17 cellular contexts compared by ENCODE assay signal in genomic region chr14:100011568-100012325, GRCh38. TPM values are rescaled to one million over a fixed set of nuclear protein-coding genes. Genes with fewer than 3 reads are reported as not detected.
DNase-seq lines count a peak whose midpoint lies in the region; TF ChIP-seq lines count a peak whose summit lies in the region.
"Had no signal": no experiment of that assay in that cellular context is flagged by ENCODE, and none has a peak within 500 bp of the region (broad histone marks: within the 10 kb centered on the region; RNA-seq: fewer than 3 reads in every experiment).

No MANE protein-coding gene starts in this region.

- no peaks in the 10 kb centered on the region for H3K79me2 ChIP-seq in ACC112 (ENCODE audit: control insufficient read depth, insufficient read depth, low read length, unreplicated experiment)
- peaks cover 61% of the 10 kb centered on the region for H3K79me2 ChIP-seq in hepatocyte

- H3K27me3 Mint-ChIP-seq in activated T-helper 2 cell treated with anti-CD3 and anti-CD28 coated beads, Interferon-gamma antibody, Interleukin-2, Interleukin-4, amounts not matched to agents 10 μg/mL and 5 μg/mL and 100 μg/mL, durations not matched to agents 14 hours and 24 hours and 36 hours (ENCODE audit: low read depth) = peaks cover 7% of the 10 kb centered on the region
- peaks cover 0 to 2% (median 2%) of the 10 kb centered on the region in 3 donors for H3K27me3 Mint-ChIP-seq in immature natural killer cell (ENCODE audit: low read depth in 3 of 3)

- H3K27me3 ChIP-seq in ACC112 (ENCODE audit: insufficient read depth, low read length) (no peaks in the 10 kb centered on the region), hepatocyte (no peaks in the 10 kb centered on the region)
- H3K27me3 ChIP-seq: SJCRH30 had no signal

- H3K4me1 ChIP-seq in ACC112 (ENCODE audit: control insufficient read depth, insufficient read depth, low read length, unreplicated experiment) (peaks cover 10% of the 10 kb centered on the region), HEK293 (ENCODE audit: control insufficient read depth, insufficient read depth, low read length) (peaks cover 26% of the 10 kb centered on the region), hepatocyte (ENCODE audit: insufficient read depth) (peaks cover 12% of the 10 kb centered on the region)
- H3K4me1 ChIP-seq: A549 had no signal

- H3K27ac ChIP-seq in ACC112 (ENCODE audit: low read depth, low read length) = peak overlapping the region; percentile 49; the same call in 1 of the 2 replicates
- no peak overlapping the region for H3K27ac ChIP-seq in HEK293 (ENCODE audit: extremely low read depth, low read depth, low read length)
- peak overlapping the region; percentile 50 for H3K27ac ChIP-seq in hepatocyte
- H3K27ac ChIP-seq: A549, C4-2B, SJCRH30 had no signal

- H3K27ac Mint-ChIP-seq in activated T-helper 2 cell treated with anti-CD3 and anti-CD28 coated beads, Interferon-gamma antibody, Interleukin-2, Interleukin-4, amounts not matched to agents 10 μg/mL and 5 μg/mL and 100 μg/mL, durations not matched to agents 14 hours and 24 hours and 36 hours = no peak overlapping the region
- H3K27ac Mint-ChIP-seq in immature natural killer cell = no peak overlapping the region

- no peaks in the 10 kb centered on the region for H3K36me3 Mint-ChIP-seq in activated T-helper 2 cell treated with anti-CD3 and anti-CD28 coated beads, Interferon-gamma antibody, Interleukin-2, Interleukin-4, amounts not matched to agents 10 μg/mL and 5 μg/mL and 100 μg/mL, durations not matched to agents 14 hours and 24 hours and 36 hours (ENCODE audit: low read depth)
- H3K36me3 Mint-ChIP-seq in immature natural killer cell = no peaks in the 10 kb centered on the region

- WGBS in hepatocyte (ENCODE audit: low lambda C conversion rate, missing lambda C conversion rate) = 61% methylated on average over 4 of the region's 4 CpGs

- H2AFZ ChIP-seq in ACC112 (ENCODE audit: low read length, unreplicated experiment) (no peak overlapping the region), hepatocyte (no peak overlapping the region)
- H2AFZ ChIP-seq: GM23248 had no signal

- DNase-seq in NCI-H82 treated with DMSO at 0.1 percent for 48 hours (lab: John Stamatoyannopoulos, UW; ENCODE audit: unreplicated experiment) (peak; percentile 13), hepatocyte (ENCODE audit: low spot score) (no peak), DMS114 treated with DMSO at 0.1 percent for 48 hours (lab: John Stamatoyannopoulos, UW; ENCODE audit: unreplicated experiment) (no peak), immature natural killer cell (no peak)
- no peak for DNase-seq in activated T-helper 2 cell treated with anti-CD3 and anti-CD28 coated beads, Interferon-gamma antibody, Interleukin-2, Interleukin-4, amounts not matched to agents 10 μg/mL and 5 μg/mL and 100 μg/mL, durations not matched to agents 14 hours and 24 hours and 36 hours (ENCODE audit: low spot score)
- DNase-seq: NCI-H1048, NCI-H1436, NCI-H2029, NCI-H345, NCI-H524 treated with DMSO at 0.1 percent for 48 hours, SJCRH30, SW 1271 had no signal

- H3K9me3 Mint-ChIP-seq in activated T-helper 2 cell treated with anti-CD3 and anti-CD28 coated beads, Interferon-gamma antibody, Interleukin-2, Interleukin-4, amounts not matched to agents 10 μg/mL and 5 μg/mL and 100 μg/mL, durations not matched to agents 14 hours and 24 hours and 36 hours = no peaks in the 10 kb centered on the region
- no peaks in the 10 kb centered on the region for H3K9me3 Mint-ChIP-seq in immature natural killer cell

- CTCF ChIA-PET in HEK293 (lab: Yijun Ruan, JAX) = interaction anchor here (0.7 to 1.6 kb wide), 2 partner anchors 30 to 148 kb away, joined by 3 to 4 read pairs; no protein-coding TSS in a partner anchor

- H3K36me3 ChIP-seq in ACC112 (ENCODE audit: insufficient read depth, low read length) (no peaks in the 10 kb centered on the region), HEK293 (ENCODE audit: control insufficient read depth in 2 of 2, insufficient read depth in 1 of 2, low read length in 2 of 2) (no peaks in the 10 kb centered on the region), hepatocyte (replicated peaks; ENCODE audit: insufficient read depth, low read depth) (no peaks in the 10 kb centered on the region)
- H3K36me3 ChIP-seq: SJCRH30 had no signal

- H3K9me3 ChIP-seq in HEK293 (ENCODE audit: control insufficient read depth, insufficient read depth, low read depth, low read length) (no peaks in the 10 kb centered on the region), hepatocyte (ENCODE audit: low read depth) (no peaks in the 10 kb centered on the region)
- H3K9me3 ChIP-seq: A549, SJCRH30 had no signal

- H4K20me1 ChIP-seq in hepatocyte (ENCODE audit: insufficient read depth, poor library complexity, severe bottlenecking) = no peaks in the 10 kb centered on the region

- intact Hi-C loops in activated T-helper 2 cell treated with anti-CD3 and anti-CD28 coated beads, Interferon-gamma antibody, Interleukin-2, Interleukin-4, amounts not matched to agents 10 μg/mL and 5 μg/mL and 100 μg/mL, durations not matched to agents 14 hours and 24 hours and 36 hours (cut with micrococcal nuclease) = no loop called here

- H3K4me1 Mint-ChIP-seq in activated T-helper 2 cell treated with anti-CD3 and anti-CD28 coated beads, Interferon-gamma antibody, Interleukin-2, Interleukin-4, amounts not matched to agents 10 μg/mL and 5 μg/mL and 100 μg/mL, durations not matched to agents 14 hours and 24 hours and 36 hours (ENCODE audit: low read depth) = peaks cover 6% of the 10 kb centered on the region
- H3K4me1 Mint-ChIP-seq in immature natural killer cell = no peaks in the 10 kb centered on the region

- no peaks in the 10 kb centered on the region for H3K9me2 ChIP-seq in hepatocyte (replicated peaks; ENCODE audit: insufficient read depth)

- TF ChIP-seq CTCF in HEK293 (tag by site-specific recombination; IDR thresholded peaks at IDR 0.05) (no peak), hepatocyte (IDR thresholded peaks at IDR 0.05; ENCODE audit: poor library complexity) (no peak)

- no peak overlapping the region for H3K4me3 Mint-ChIP-seq in activated T-helper 2 cell treated with anti-CD3 and anti-CD28 coated beads, Interferon-gamma antibody, Interleukin-2, Interleukin-4, amounts not matched to agents 10 μg/mL and 5 μg/mL and 100 μg/mL, durations not matched to agents 14 hours and 24 hours and 36 hours (ENCODE audit: low read depth)
- no peak overlapping the region for H3K4me3 Mint-ChIP-seq in immature natural killer cell

- H3K4me3 ChIP-seq in ACC112 (ENCODE audit: low read depth, low read length) (no peak overlapping the region), HEK293 (ENCODE audit: low read depth, low read length) (no peak overlapping the region), hepatocyte (no peak overlapping the region)
- H3K4me3 ChIP-seq: A549, GM23248, SJCRH30 had no signal

- no peak overlapping the region for H3K4me2 ChIP-seq in hepatocyte
- H3K4me2 ChIP-seq: A549 had no signal

- POLR2A ChIA-PET in HEK293 (lab: Yijun Ruan, JAX) = no interaction called here

TF ChIP-seq in HEK293, 187 proteins besides CTCF, POLR2A, EP300 and RAD21:
- TF ChIP-seq PRDM6 (tag by site-specific recombination; IDR thresholded peaks at IDR 0.05) = peak; percentile 42; the same call in 1 of the 2 replicates
- TF ChIP-seq ZNF677 (tag by site-specific recombination; IDR thresholded peaks at IDR 0.05) = peak; percentile 96
- peak; percentile 42; the same call in 1 of the 2 replicates for TF ChIP-seq SP7 (tag by site-specific recombination; IDR thresholded peaks at IDR 0.05)
- TF ChIP-seq ZNF274 (IDR thresholded peaks at IDR 0.05; ENCODE audit: low read length) = no peak
- TF ChIP-seq ZNF274 (tag by site-specific recombination; IDR thresholded peaks at IDR 0.05; ENCODE audit: borderline replicate concordance) = no peak

RNA-seq across cellular contexts. Expression of gene EVL, which starts 53.5 kb away (rescaled TPM):
- 43.4 and 60.5 TPM in 2 replicates for total RNA-seq in hepatocyte
- polyA plus RNA-seq in hepatocyte = 77.2 and 103 TPM in 2 replicates
- 255 TPM in 2 replicates for total RNA-seq in activated T-helper 2 cell treated with anti-CD3 and anti-CD28 coated beads, Interferon-gamma antibody, Interleukin-2, Interleukin-4, amounts not matched to agents 10 μg/mL and 5 μg/mL and 100 μg/mL, durations not matched to agents 14 hours and 24 hours and 36 hours
- polyA plus RNA-seq in immature natural killer cell = 100 to 1,000 TPM in 1 of 3 donors, 10 to 100 TPM in 2; 56.8 to 135 (median 76.3) TPM
